In the genomic region with DNA sequence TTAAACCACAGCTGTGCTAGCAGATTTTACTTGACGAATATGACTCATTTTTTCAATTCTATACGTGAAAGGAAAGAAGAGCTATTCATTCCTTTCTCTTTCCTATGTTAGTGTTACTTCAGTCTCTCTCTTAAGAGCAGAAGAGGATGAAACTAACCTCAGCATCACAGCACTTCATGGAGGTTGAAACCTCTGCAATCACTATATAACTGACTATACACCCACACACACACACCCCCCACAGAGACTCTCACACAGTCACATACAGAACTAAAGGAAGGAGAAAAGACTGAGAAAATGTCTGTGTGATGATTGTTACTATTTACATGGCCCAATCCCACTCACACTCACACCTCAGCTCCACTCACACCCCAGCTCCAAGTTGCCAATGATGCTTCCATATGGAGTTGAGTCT, we compare ENCODE assay signal across 7 cellular contexts.
DNase-seq lines count a peak whose midpoint lies in the region; ATAC-seq and TF ChIP-seq lines count a peak whose summit lies in the region.

No MANE protein-coding gene starts in this region.

- H3K9me3 ChIP-seq in HEK293 (ENCODE audit: control insufficient read depth, insufficient read depth, low read depth, low read length) (no peaks in the 10 kb centered on the region), body of pancreas (no peaks in the 10 kb centered on the region), prostate gland (no peaks in the 10 kb centered on the region)

- H3K27ac ChIP-seq in HEK293 (ENCODE audit: extremely low read depth, low read depth, low read length) (no peak overlapping the region), body of pancreas (no peak overlapping the region), prostate gland (no peak overlapping the region)

- intact Hi-C loops in body of pancreas (cut with DNase I) (no loop called here), prostate gland (cut with DNase I) (no loop called here)

- H3K4me3 ChIP-seq in HEK293 (ENCODE audit: low read depth, low read length) (no peak overlapping the region), body of pancreas (no peak overlapping the region), prostate gland (no peak overlapping the region)

- POLR2A ChIA-PET in HEK293 (lab: Yijun Ruan, JAX): no interaction called here

- ATAC-seq in GM19025 (IDR thresholded peaks at IDR 0.05; ENCODE audit: low read depth, unreplicated experiment) (peak; percentile 65), HG03571 (IDR thresholded peaks at IDR 0.05; ENCODE audit: unreplicated experiment) (peak; percentile 81), body of pancreas (no peak)

- H3K27me3 ChIP-seq in body of pancreas (no peaks in the 10 kb centered on the region), prostate gland (replicated peaks; ENCODE audit: insufficient read depth) (no peaks in the 10 kb centered on the region)

- DNase-seq in stimulated activated CD4-positive, alpha-beta T cell treated with anti-CD3 and anti-CD28 coated beads, Interleukin-4, amount 100 ng/mL, for 4 hours: peak; percentile 5 to 39
- DNase-seq in body of pancreas (no peak), SIG-M5 treated with dmso at 0.1 percent for 504 hours (lab: John Stamatoyannopoulos, UW; ENCODE audit: unreplicated experiment) (no peak), prostate gland (ENCODE audit: low spot score) (no peak)

- no peak for TF ChIP-seq POLR2A in body of pancreas (IDR thresholded peaks at IDR 0.05)
- no peak for TF ChIP-seq POLR2A in prostate gland (IDR thresholded peaks at IDR 0.05)

- WGBS in body of pancreas, 2 donors: 38 to 50% methylated on average over 2 of the region's 2 CpGs
- whole genome bisulfite sequencing in prostate gland: 69% methylated on average over 2 of the region's 2 CpGs

- H3K4me1 ChIP-seq in HEK293 (ENCODE audit: control insufficient read depth, insufficient read depth, low read length) (no peaks in the 10 kb centered on the region; the same call in 1 of the 2 replicates), body of pancreas (no peaks in the 10 kb centered on the region), prostate gland (replicated peaks) (no peaks in the 10 kb centered on the region)

- CTCF ChIA-PET in HEK293 (lab: Yijun Ruan, JAX): no interaction called here

- TF ChIP-seq CTCF in HEK293 (tag by site-specific recombination; IDR thresholded peaks at IDR 0.05) (no peak), body of pancreas (IDR thresholded peaks at IDR 0.05) (no peak), prostate gland (IDR thresholded peaks at IDR 0.05) (no peak)

- H3K36me3 ChIP-seq in HEK293 (ENCODE audit: control insufficient read depth in 2 of 2, insufficient read depth in 1 of 2, low read length in 2 of 2): no peaks in the 10 kb centered on the region
- H3K36me3 ChIP-seq in body of pancreas (replicated peaks in 1 of 2; ENCODE audit: insufficient read depth in 1 of 2, low read depth in 2 of 2): no peaks in the 10 kb centered on the region
- H3K36me3 ChIP-seq in prostate gland: no peaks in the 10 kb centered on the region

TF ChIP-seq in HEK293, 187 proteins besides CTCF, POLR2A, EP300 and RAD21:
- TF ChIP-seq ZNF114 (tag by site-specific recombination; IDR thresholded peaks at IDR 0.05) (no peak), ZNF404 (tag by site-specific recombination; IDR thresholded peaks at IDR 0.05) (no peak), ZNF610 (tag by site-specific recombination; IDR thresholded peaks at IDR 0.05; ENCODE audit: borderline replicate concordance) (no peak), GLIS1 (tag by site-specific recombination; IDR thresholded peaks at IDR 0.05) (0 out of 2 replicates have a peak, but pooled peaks have one; percentile 32), ZNF624 (tag by site-specific recombination; IDR thresholded peaks at IDR 0.05) (no peak), ZFHX2 (tag by site-specific recombination; conservative IDR thresholded peaks at IDR 0.05) (peak; percentile 42), EGR2 (tag by site-specific recombination; IDR thresholded peaks at IDR 0.05; ENCODE audit: low read depth) (peak; percentile 32; the same call in 1 of the 2 replicates)
- TF ChIP-seq, protein P1, sequence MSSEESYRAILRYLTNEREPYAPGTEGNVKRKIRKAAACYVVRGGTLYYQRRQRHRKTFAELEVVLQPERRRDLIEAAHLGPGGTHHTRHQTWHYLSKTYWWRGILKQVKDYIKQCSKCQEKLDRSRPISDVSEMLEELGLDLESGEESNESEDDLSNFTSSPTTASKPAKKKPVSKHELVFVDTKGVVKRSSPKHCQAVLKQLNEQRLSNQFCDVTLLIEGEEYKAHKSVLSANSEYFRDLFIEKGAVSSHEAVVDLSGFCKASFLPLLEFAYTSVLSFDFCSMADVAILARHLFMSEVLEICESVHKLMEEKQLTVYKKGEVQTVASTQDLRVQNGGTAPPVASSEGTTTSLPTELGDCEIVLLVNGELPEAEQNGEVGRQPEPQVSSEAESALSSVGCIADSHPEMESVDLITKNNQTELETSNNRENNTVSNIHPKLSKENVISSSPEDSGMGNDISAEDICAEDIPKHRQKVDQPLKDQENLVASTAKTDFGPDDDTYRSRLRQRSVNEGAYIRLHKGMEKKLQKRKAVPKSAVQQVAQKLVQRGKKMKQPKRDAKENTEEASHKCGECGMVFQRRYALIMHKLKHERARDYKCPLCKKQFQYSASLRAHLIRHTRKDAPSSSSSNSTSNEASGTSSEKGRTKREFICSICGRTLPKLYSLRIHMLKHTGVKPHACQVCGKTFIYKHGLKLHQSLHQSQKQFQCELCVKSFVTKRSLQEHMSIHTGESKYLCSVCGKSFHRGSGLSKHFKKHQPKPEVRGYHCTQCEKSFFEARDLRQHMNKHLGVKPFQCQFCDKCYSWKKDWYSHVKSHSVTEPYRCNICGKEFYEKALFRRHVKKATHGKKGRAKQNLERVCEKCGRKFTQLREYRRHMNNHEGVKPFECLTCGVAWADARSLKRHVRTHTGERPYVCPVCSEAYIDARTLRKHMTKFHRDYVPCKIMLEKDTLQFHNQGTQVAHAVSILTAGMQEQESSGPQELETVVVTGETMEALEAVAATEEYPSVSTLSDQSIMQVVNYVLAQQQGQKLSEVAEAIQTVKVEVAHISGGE (tag by site-specific recombination; conservative IDR thresholded peaks at IDR 0.05; ENCODE audit: low read depth): no peak

Comparison
In these comparisons a context has a peak if more than half of its experiments do, and no peak if none do; other contexts are left out.
1. DNase-seq: peak in stimulated activated CD4-positive, alpha-beta T cell treated with anti-CD3 and anti-CD28 coated beads, Interleukin-4, amount 100 ng/mL, for 4 hours (2 of 2); none in body of pancreas (0 of 4), SIG-M5 treated with dmso at 0.1 percent for 504 hours (single experiment) and prostate gland (single experiment).